15 cellular contexts compared by ENCODE assay signal in genomic region chr12:95248604-95249355, GRCh38. TPM values are rescaled to one million over a fixed set of nuclear protein-coding genes. Genes with fewer than 3 reads are reported as not detected.
DNase-seq lines count a peak whose midpoint lies in the region; TF ChIP-seq lines count a peak whose summit lies in the region.
"Had no signal": no experiment of that assay in that cellular context is flagged by ENCODE, and none has a peak within 500 bp of the region (broad histone marks: within the 10 kb centered on the region; RNA-seq: fewer than 3 reads in every experiment).

No MANE protein-coding gene starts in this region.

- peaks cover 63% of the 10 kb centered on the region for H3K36me3 Mint-ChIP-seq in brain

- no peak overlapping the region for H3K9ac ChIP-seq in mesendoderm (ENCODE audit: low read length)

- H2BK15ac ChIP-seq in mesendoderm (replicated peaks; ENCODE audit: low read depth) = no peak overlapping the region

- H3K36me3 ChIP-seq in mesendoderm (ENCODE audit: control insufficient read depth, insufficient read depth, low read length) = no peaks in the 10 kb centered on the region

- H3K27me3 ChIP-seq in AG04450 (ENCODE audit: control insufficient read depth, insufficient read depth, low read length) (no peaks in the 10 kb centered on the region), mesendoderm (ENCODE audit: insufficient read depth, low read length, poor library complexity) (no peaks in the 10 kb centered on the region)

- no peak overlapping the region for H3K4me2 ChIP-seq in mesendoderm (ENCODE audit: low read length)

- no peak overlapping the region for H2BK120ac ChIP-seq in mesendoderm (ENCODE audit: low read depth, low read length)

- no peak overlapping the region for H3K4ac ChIP-seq in mesendoderm (ENCODE audit: low read depth, low read length)

- peaks cover 66% of the 10 kb centered on the region for H3K4me1 Mint-ChIP-seq in brain

- H3K4me3 ChIP-seq in AG04450 (ENCODE audit: low read depth, low read length) (no peak overlapping the region), HFF-Myc (replicated peaks; ENCODE audit: low read depth, low read length) (no peak overlapping the region), mesendoderm (ENCODE audit: low read length) (no peak overlapping the region), lower leg skin (ENCODE audit: low read depth, poor library complexity, severe bottlenecking) (no peak overlapping the region)
- H3K4me3 ChIP-seq: skin epidermis had no signal

- H3K56ac ChIP-seq in mesendoderm (ENCODE audit: low read length) = no peak overlapping the region

- no peak overlapping the region for H3K18ac ChIP-seq in mesendoderm (ENCODE audit: low read length)

- H2BK5ac ChIP-seq in mesendoderm (ENCODE audit: low read length) = no peak overlapping the region

- POLR2A ChIA-PET in AG04450 (lab: Yijun Ruan, JAX) = interaction anchor here (0.6 kb wide), 1 partner anchor 28 kb away, joined by 3 read pairs; no protein-coding TSS in a partner anchor

- no peaks in the 10 kb centered on the region for H3K79me1 ChIP-seq in mesendoderm (ENCODE audit: low read length)

- H4K8ac ChIP-seq in mesendoderm (ENCODE audit: low read depth, low read length) = no peak overlapping the region

- no peaks in the 10 kb centered on the region for H3K27me3 Mint-ChIP-seq in brain
- H3K27me3 Mint-ChIP-seq: activated B cell treated with CpG ODN at 0.5 μM for 24 hours; activated naive CD8-positive, alpha-beta T cell treated with anti-CD3 and anti-CD28 coated beads, Interleukin-2, amount 10 ng/mL, durations not matched to agents 7 days and 5 days had no signal

- peak overlapping the region in 3 of 5 experiments; percentile 28 to 83 (median 67) for H3K27ac Mint-ChIP-seq in brain
- H3K27ac Mint-ChIP-seq: activated B cell treated with CpG ODN at 0.5 μM for 24 hours; activated naive CD8-positive, alpha-beta T cell treated with anti-CD3 and anti-CD28 coated beads, Interleukin-2, amount 10 ng/mL, durations not matched to agents 7 days and 5 days had no signal

- no peak for TF ChIP-seq POLR2A in lower leg skin (IDR thresholded peaks at IDR 0.05)

- H2AK5ac ChIP-seq in mesendoderm (ENCODE audit: low read length) = no peak overlapping the region

- H3K4me1 ChIP-seq in mesendoderm (ENCODE audit: control insufficient read depth, low read depth, low read length) = no peaks in the 10 kb centered on the region

- H3K27ac ChIP-seq in AG04450 (ENCODE audit: low read depth, low read length) (no peak overlapping the region), mesendoderm (ENCODE audit: low read depth, low read length) (no peak overlapping the region)

- H3K79me2 ChIP-seq in mesendoderm (ENCODE audit: control insufficient read depth, insufficient read depth, low read length) = no peaks in the 10 kb centered on the region

- peak; percentile 29 for DNase-seq in AG04450 (ENCODE audit: low read depth, low spot score)
- DNase-seq in HFF-Myc (ENCODE audit: extremely low read depth, low read depth) = peak; percentile 44
- DNase-seq in mesendoderm = peak; percentile 24
- DNase-seq in GOT3 (lab: John Stamatoyannopoulos, UW) = no peak
- no peak for DNase-seq in lower leg skin (ENCODE audit: low spot score in 2 of 2)
- no peak for DNase-seq in hepatic stellate cell (ENCODE audit: low spot score)
- no peak for DNase-seq in NCI-H226
- DNase-seq: activated B cell treated with CpG ODN at 0.5 μM for 24 hours; activated CD8-positive, alpha-beta memory T cell treated with anti-CD3 and anti-CD28 coated beads, Interleukin-2, amount 50 U/mL, for 4 hours; activated naive CD8-positive, alpha-beta T cell treated with anti-CD3 and anti-CD28 coated beads, Interleukin-2, amount 10 ng/mL, durations not matched to agents 7 days and 5 days; cortex of kidney; NCI-H1105 treated with DMSO at 0.1 percent for 48 hours; PC-3 had no signal

- H3K4me3 Mint-ChIP-seq in brain = no peak overlapping the region
- H3K4me3 Mint-ChIP-seq: activated B cell treated with CpG ODN at 0.5 μM for 24 hours; activated naive CD8-positive, alpha-beta T cell treated with anti-CD3 and anti-CD28 coated beads, Interleukin-2, amount 10 ng/mL, durations not matched to agents 7 days and 5 days had no signal

- TF ChIP-seq CTCF in AG04450 (IDR thresholded peaks at IDR 0.05; ENCODE audit: low read depth, low read length) = no peak
- no peak for TF ChIP-seq CTCF in HFF-Myc (IDR thresholded peaks at IDR 0.05; ENCODE audit: low read depth, low read length, missing control alignments)
- no peak for TF ChIP-seq CTCF in brain (conservative IDR thresholded peaks at IDR 0.05)
- TF ChIP-seq CTCF in lower leg skin (IDR thresholded peaks at IDR 0.05) = no peak

- intact Hi-C loops in lower leg skin (cut with DNase I; ENCODE audit: low total_unique reads) = no loop called here

- H3K23ac ChIP-seq in mesendoderm (ENCODE audit: low read length) = no peak overlapping the region

- H3K9me3 Mint-ChIP-seq in brain = peaks cover 0 to 3% (median 0%) of the 10 kb centered on the region in 5 experiments
- H3K9me3 Mint-ChIP-seq: activated B cell treated with CpG ODN at 0.5 μM for 24 hours; activated naive CD8-positive, alpha-beta T cell treated with anti-CD3 and anti-CD28 coated beads, Interleukin-2, amount 10 ng/mL, durations not matched to agents 7 days and 5 days had no signal

- H4K5ac ChIP-seq in mesendoderm (ENCODE audit: low read length) = no peak overlapping the region

- no CpG with 5 or more reads among the region's 8 CpGs for WGBS in mesendoderm (ENCODE audit: extremely low coverage, insufficient coverage, low lambda C conversion rate)
- WGBS in lower leg skin, 2 donors = 79 to 82% methylated on average over 8 of the region's 8 CpGs

- CTCF ChIA-PET in AG04450 (lab: Charles Lee) = interaction anchor here (1.4 kb wide), 1 partner anchor 285 kb away, joined by 4 read pairs; no protein-coding TSS in a partner anchor

- no peaks in the 10 kb centered on the region for H3K9me3 ChIP-seq in AG04450 (ENCODE audit: control insufficient read depth, insufficient read depth, low read length)

RNA-seq across cellular contexts. Expression of gene VEZT, which starts 31.2 kb away (rescaled TPM):
- polyA plus RNA-seq in AG04450 (2011; rRNA removed) (108 and 143 TPM in 2 replicates), brain (ENCODE audit: insufficient read depth, low read depth, low replicate concordance) (11.6 TPM)
- 103 and 120 TPM in 2 replicates for polyA minus RNA-seq in AG04450 (2011; rRNA and poly(A)+ RNA removed)
- 45.3 TPM for polyA plus RNA-seq in mesendoderm (2013, experiment 1 of 2)
- 45.4 TPM for polyA plus RNA-seq in mesendoderm (2013, experiment 2 of 2)
- 10 to 100 TPM; 40.6 to 95.9 (median 46.4) TPM for total RNA-seq in lower leg skin

RNA-seq across cellular contexts. Expression of gene FGD6, which starts 31.5 kb away (rescaled TPM):
- polyA plus RNA-seq in AG04450 (2011; rRNA removed) (7.1 and 10.2 TPM in 2 replicates), brain (ENCODE audit: insufficient read depth, low read depth, low replicate concordance) (1.6 TPM)
- 13.1 and 20.9 TPM in 2 replicates for polyA minus RNA-seq in AG04450 (2011; rRNA and poly(A)+ RNA removed)
- polyA plus RNA-seq in mesendoderm (2013, experiment 1 of 2) = 8.6 TPM
- polyA plus RNA-seq in mesendoderm (2013, experiment 2 of 2) = 8.7 TPM
- total RNA-seq in lower leg skin = 10 to 100 TPM; 13.9 to 19.1 (median 14.7) TPM

Comparison
In these comparisons a context has a peak if more than half of its experiments do, and no peak if none do; other contexts are left out.
1. DNase-seq: peak in AG04450 (single experiment), HFF-Myc (single experiment) and mesendoderm (single experiment); none in GOT3 (single experiment), lower leg skin (0 of 2), hepatic stellate cell (single experiment) and NCI-H226 (single experiment).